Comparison of ENCODE assay signal across 14 cellular contexts in the genomic region with DNA sequence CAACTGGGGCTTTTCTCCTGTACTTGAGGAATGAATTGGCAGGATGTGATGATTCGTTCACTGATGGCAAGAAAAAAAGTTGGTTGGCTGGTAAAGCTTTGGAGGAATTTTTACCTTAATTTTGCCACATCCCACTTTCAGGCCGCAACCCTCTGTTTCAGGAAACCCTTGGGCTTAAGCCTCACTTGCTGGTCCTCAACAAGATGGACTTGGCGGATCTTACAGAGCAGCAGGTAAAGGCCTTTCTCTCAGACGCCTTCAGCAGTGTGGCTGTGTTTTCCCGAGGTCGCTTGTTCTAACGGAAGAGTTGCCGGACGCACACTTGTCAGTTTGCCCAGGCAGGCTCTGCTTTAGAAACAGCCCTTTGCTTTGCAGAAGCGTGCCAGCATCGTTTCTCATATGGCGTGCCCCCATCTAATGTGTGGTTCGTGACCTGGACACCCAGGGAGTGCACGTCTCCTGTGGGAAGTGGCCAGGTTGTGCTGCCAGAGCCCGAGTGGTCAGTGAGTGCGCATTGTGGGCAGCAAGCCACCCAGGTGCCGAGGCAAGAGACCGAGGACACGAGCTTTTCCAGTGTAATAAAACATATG. TPM values are rescaled to one million over a fixed set of nuclear protein-coding genes. Genes with fewer than 3 reads are reported as not detected.
DNase-seq lines count a peak whose midpoint lies in the region; ATAC-seq and TF ChIP-seq lines count a peak whose summit lies in the region.
"Had no signal": no experiment of that assay in that cellular context is flagged by ENCODE, and none has a peak within 500 bp of the region (broad histone marks: within the 10 kb centered on the region; RNA-seq: fewer than 3 reads in every experiment).

No MANE protein-coding gene starts in this region.

- H3K36me3 Mint-ChIP-seq in CD4-positive, CD25-positive, alpha-beta regulatory T cell, result peaks cover 10% of the 10 kb centered on the region
- peaks cover 51% of the 10 kb centered on the region for H3K36me3 Mint-ChIP-seq in GM23338 (ENCODE audit: low read depth)
- H3K36me3 Mint-ChIP-seq in brain, result peaks cover 52% of the 10 kb centered on the region
- H3K36me3 Mint-ChIP-seq in nephron (ENCODE audit: low read depth), result peaks cover 37% of the 10 kb centered on the region

- H3K4me3 ChIP-seq in CD4-positive, CD25-positive, alpha-beta regulatory T cell (ENCODE audit: low read depth, low read length), result no peak overlapping the region
- H3K4me3 ChIP-seq in GM23338, result no peak overlapping the region
- no peak overlapping the region for H3K4me3 ChIP-seq in thyroid gland (replicated peaks in 1 of 3)
- H3K4me3 ChIP-seq: SJSA1 had no signal

- H3K4me2 ChIP-seq in GM23338, result no peak overlapping the region

- H3K4me1 ChIP-seq in CD4-positive, CD25-positive, alpha-beta regulatory T cell (ENCODE audit: control insufficient read depth, insufficient read depth, low read length, poor library complexity, severe bottlenecking), result peaks cover 50% of the 10 kb centered on the region
- H3K4me1 ChIP-seq in GM23338 (ENCODE audit: insufficient read depth), result no peaks in the 10 kb centered on the region
- H3K4me1 ChIP-seq in thyroid gland, result peaks cover 14 to 15% of the 10 kb centered on the region in 2 donors

- peaks cover 34% of the 10 kb centered on the region for H3K36me3 ChIP-seq in CD4-positive, CD25-positive, alpha-beta regulatory T cell (ENCODE audit: control insufficient read depth, insufficient read depth, low read length)
- H3K36me3 ChIP-seq in GM23338 (ENCODE audit: insufficient read depth) (peaks cover 15% of the 10 kb centered on the region), thyroid gland (peaks cover 0 to 14% of the 10 kb centered on the region in 2 donors)

- no peaks in the 10 kb centered on the region for H3K9me3 ChIP-seq in CD4-positive, CD25-positive, alpha-beta regulatory T cell (ENCODE audit: control insufficient read depth in 2 of 2, low read length in 2 of 2)
- no peaks in the 10 kb centered on the region for H3K9me3 ChIP-seq in thyroid gland
- H3K9me3 ChIP-seq: SJSA1, transverse colon had no signal

- no peaks in the 10 kb centered on the region for H3K27me3 ChIP-seq in CD4-positive, CD25-positive, alpha-beta regulatory T cell (ENCODE audit: control insufficient read depth, insufficient read depth, low read length)
- H3K27me3 ChIP-seq in GM23338 (ENCODE audit: insufficient read depth) (no peaks in the 10 kb centered on the region), thyroid gland (no peaks in the 10 kb centered on the region)
- H3K27me3 ChIP-seq: SJSA1, transverse colon had no signal

- H3K4me1 Mint-ChIP-seq in CD4-positive, CD25-positive, alpha-beta regulatory T cell, result peaks cover 10 to 54% (median 35%) of the 10 kb centered on the region in 4 donors
- peaks cover 9% of the 10 kb centered on the region for H3K4me1 Mint-ChIP-seq in GM23338
- H3K4me1 Mint-ChIP-seq in brain, result peaks cover 30% of the 10 kb centered on the region
- peaks cover 5% of the 10 kb centered on the region for H3K4me1 Mint-ChIP-seq in nephron

- no peak overlapping the region for H2AFZ ChIP-seq in GM23338

- no peaks in the 10 kb centered on the region for H3K9me3 Mint-ChIP-seq in CD4-positive, CD25-positive, alpha-beta regulatory T cell
- H3K9me3 Mint-ChIP-seq in GM23338 (no peaks in the 10 kb centered on the region), brain (no peaks in the 10 kb centered on the region), nephron (no peaks in the 10 kb centered on the region)
- H3K9me3 Mint-ChIP-seq: CD8-positive, alpha-beta T cell had no signal

- H3K4me3 Mint-ChIP-seq in CD4-positive, CD25-positive, alpha-beta regulatory T cell, result peak overlapping the region in 3 of 4 donors; percentile 74 to 98 (median 92)
- peak overlapping the region; percentile 95; the same call in 2 of the 3 replicates for H3K4me3 Mint-ChIP-seq in GM23338
- H3K4me3 Mint-ChIP-seq in brain, result peak overlapping the region; percentile 90 to 98 (median 96)
- peak overlapping the region; percentile 98 to 99 (median 98) for H3K4me3 Mint-ChIP-seq in nephron

- H4K20me1 ChIP-seq in GM23338 (replicated peaks; ENCODE audit: insufficient read depth), result peaks cover 13% of the 10 kb centered on the region

- TF ChIP-seq POLR2A in thyroid gland (IDR thresholded peaks at IDR 0.05), result no peak

- no peak overlapping the region for H3K27ac ChIP-seq in CD4-positive, CD25-positive, alpha-beta regulatory T cell (ENCODE audit: insufficient read depth, low read length, poor library complexity, severe bottlenecking)
- H3K27ac ChIP-seq in GM23338 (ENCODE audit: low read depth) (no peak overlapping the region), thyroid gland (no peak overlapping the region)
- H3K27ac ChIP-seq: SJSA1, transverse colon had no signal

- no peak for TF ChIP-seq CTCF in GM23338 (conservative IDR thresholded peaks at IDR 0.05; ENCODE audit: low read depth in 2 of 2)
- no peak for TF ChIP-seq CTCF in brain (conservative IDR thresholded peaks at IDR 0.05)
- no peak for TF ChIP-seq CTCF in nephron (IDR thresholded peaks at IDR 0.05; ENCODE audit: unreplicated experiment in 3 of 3)
- no peak for TF ChIP-seq CTCF in thyroid gland (IDR thresholded peaks at IDR 0.05)

- no peaks in the 10 kb centered on the region for H3K9me2 ChIP-seq in GM23338 (ENCODE audit: insufficient read depth)

- 92 to 96% methylated on average over 17 to 19 of the region's 19 CpGs for WGBS in thyroid gland, 2 donors

- DNase-seq in CD4-positive, CD25-positive, alpha-beta regulatory T cell, result no peak
- no peak for DNase-seq in GM23338 (ENCODE audit: low spot score)
- no peak for DNase-seq in thyroid gland
- DNase-seq in amniotic stem cell (lab: John Stamatoyannopoulos, UW), result no peak
- DNase-seq: anterior cingulate cortex; CD8-positive, alpha-beta T cell; hypothalamus; NCI-H1048; transverse colon had no signal

- H3K27ac Mint-ChIP-seq in CD4-positive, CD25-positive, alpha-beta regulatory T cell, result no peak overlapping the region
- no peak overlapping the region for H3K27ac Mint-ChIP-seq in GM23338
- no peak overlapping the region for H3K27ac Mint-ChIP-seq in brain
- H3K27ac Mint-ChIP-seq in nephron, result no peak overlapping the region

- intact Hi-C loops in thyroid gland (cut with DNase I), result no loop called here

- peaks cover 51% of the 10 kb centered on the region for H3K79me2 ChIP-seq in GM23338 (replicated peaks; ENCODE audit: insufficient read depth)

- H3F3A ChIP-seq in GM23338 (replicated peaks; ENCODE audit: low read depth), result 0 out of 2 replicates have a peak, but pooled peaks cover 3% of the 10 kb centered on the region

- ATAC-seq in CD4-positive, CD25-positive, alpha-beta regulatory T cell (ENCODE audit: low read depth in 2 of 2), result no peak
- ATAC-seq in GM23338 (no peak), GM21737 (IDR thresholded peaks at IDR 0.05; ENCODE audit: unreplicated experiment) (no peak)
- ATAC-seq: CD8-positive, alpha-beta T cell; left lobe of liver had no signal

- no peaks in the 10 kb centered on the region for H3K27me3 Mint-ChIP-seq in CD4-positive, CD25-positive, alpha-beta regulatory T cell
- peaks cover 5% of the 10 kb centered on the region for H3K27me3 Mint-ChIP-seq in GM23338 (ENCODE audit: insufficient read depth, low read depth, poor library complexity)
- H3K27me3 Mint-ChIP-seq in brain, result no peaks in the 10 kb centered on the region
- H3K27me3 Mint-ChIP-seq in nephron (ENCODE audit: low read depth), result no peaks in the 10 kb centered on the region

TF ChIP-seq in GM23338, 12 proteins besides CTCF, POLR2A, EP300 and RAD21 (continues in another document):
- TF ChIP-seq EZH2phosphoT487 (IDR thresholded peaks at IDR 0.05; ENCODE audit: unreplicated experiment) (no peak), STAT1 (IDR thresholded peaks at IDR 0.05; ENCODE audit: unreplicated experiment) (no peak), CREB1 (CRISPR knock-in tag; IDR thresholded peaks at IDR 0.05; ENCODE audit: low read depth) (no peak), POLR2AphosphoS5 (IDR thresholded peaks at IDR 0.05; ENCODE audit: low read depth) (no peak)

RNA-seq across cellular contexts. Expression of gene MTG1, which starts 2.2 kb away (rescaled TPM):
- total RNA-seq in CD4-positive, CD25-positive, alpha-beta regulatory T cell, result 60.8 TPM
- 10 to 100 TPM; 36.7 to 46.7 (median 37.2) TPM for polyA plus RNA-seq in CD4-positive, CD25-positive, alpha-beta regulatory T cell
- 35.3 and 45.7 TPM in 2 replicates for total RNA-seq in GM23338 (2014; rRNA removed; shearing (Covaris generic))
- 68.6 and 70.8 TPM in 2 replicates for polyA plus RNA-seq in GM23338 (2016; fragmentation: Nextera tagmentation; extraction: Ambion mirVana)
- polyA plus RNA-seq in brain (ENCODE audit: insufficient read depth, low read depth, low replicate concordance), result 31.3 TPM
- total RNA-seq in thyroid gland, result 10 to 100 TPM; 23.8 to 40.8 (median 35.0) TPM

RNA-seq across cellular contexts. Expression of gene PAOX, which starts 17.1 kb away (rescaled TPM):
- 6.7 TPM for total RNA-seq in CD4-positive, CD25-positive, alpha-beta regulatory T cell
- 10 to 100 TPM; 10.1 to 14.3 (median 11.2) TPM for polyA plus RNA-seq in CD4-positive, CD25-positive, alpha-beta regulatory T cell
- 8.7 and 8.8 TPM in 2 replicates for total RNA-seq in GM23338 (2014; rRNA removed; shearing (Covaris generic))
- polyA plus RNA-seq in GM23338 (2016; fragmentation: Nextera tagmentation; extraction: Ambion mirVana) (4.1 and 6.1 TPM in 2 replicates), brain (ENCODE audit: insufficient read depth, low read depth, low replicate concordance) (7.9 TPM)
- total RNA-seq in thyroid gland, result 10 to 100 TPM in 2 of 4 donors, 1 to 10 TPM in 2; 3.5 to 11.0 (median 9.9) TPM

RNA-seq across cellular contexts. Expression of gene ECHS1, which starts 23.0 kb away (rescaled TPM):
- total RNA-seq in CD4-positive, CD25-positive, alpha-beta regulatory T cell, result 16.9 TPM
- polyA plus RNA-seq in CD4-positive, CD25-positive, alpha-beta regulatory T cell, result 10 to 100 TPM; 76.3 to 91.7 (median 88.9) TPM
- 87.8 and 92.1 TPM in 2 replicates for total RNA-seq in GM23338 (2014; rRNA removed; shearing (Covaris generic))
- polyA plus RNA-seq in GM23338 (2016; fragmentation: Nextera tagmentation; extraction: Ambion mirVana) (120 and 127 TPM in 2 replicates), brain (ENCODE audit: insufficient read depth, low read depth, low replicate concordance) (132 TPM)
- total RNA-seq in thyroid gland, result 100 to 1,000 TPM in 2 of 4 donors, 10 to 100 TPM in 2; 73.9 to 135 (median 99.5) TPM

RNA-seq across cellular contexts. Expression of gene SPRN, which starts 28.3 kb away (rescaled TPM):
- total RNA-seq in CD4-positive, CD25-positive, alpha-beta regulatory T cell, result not detected
- under 1 TPM; 0.10 to 0.77 (median 0.25) TPM for polyA plus RNA-seq in CD4-positive, CD25-positive, alpha-beta regulatory T cell
- total RNA-seq in GM23338 (2014; rRNA removed; shearing (Covaris generic)), result 0.31 TPM in 1 of 2 replicates, not detected in the other
- polyA plus RNA-seq in GM23338 (2016; fragmentation: Nextera tagmentation; extraction: Ambion mirVana), result 0.31 and 0.59 TPM in 2 replicates
- 9.2 TPM for polyA plus RNA-seq in brain (ENCODE audit: insufficient read depth, low read depth, low replicate concordance)
- total RNA-seq in thyroid gland, result under 1 TPM in 1 of 4 donors, not detected in 3; 0.15 TPM
- total RNA-seq: CD8-positive, alpha-beta T cell; SJSA1; transverse colon had no signal

RNA-seq across cellular contexts. Expression of gene FUOM, which starts 38.3 kb away (rescaled TPM):
- total RNA-seq in CD4-positive, CD25-positive, alpha-beta regulatory T cell, result 7.1 TPM
- 10 to 100 TPM; 12.3 to 21.9 (median 17.9) TPM for polyA plus RNA-seq in CD4-positive, CD25-positive, alpha-beta regulatory T cell
- total RNA-seq in GM23338 (2014; rRNA removed; shearing (Covaris generic)), result 33.9 and 43.9 TPM in 2 replicates
- polyA plus RNA-seq in GM23338 (2016; fragmentation: Nextera tagmentation; extraction: Ambion mirVana), result 30.8 and 33.0 TPM in 2 replicates
- polyA plus RNA-seq in brain (ENCODE audit: insufficient read depth, low read depth, low replicate concordance), result 3.5 TPM
- 10 to 100 TPM in 3 of 4 donors, 1 to 10 TPM in 1; 7.4 to 25.9 (median 18.9) TPM for total RNA-seq in thyroid gland
